Comparison of ENCODE assay signal across 18 cellular contexts in genomic region chr7:119545118-119545517, GRCh38.
DNase-seq lines count a peak whose midpoint lies in the region; FAIRE-seq and TF ChIP-seq lines count a peak whose summit lies in the region.
"Had no signal": no experiment of that assay in that cellular context is flagged by ENCODE, and none has a peak within 500 bp of the region (broad histone marks: within the 10 kb centered on the region; RNA-seq: fewer than 3 reads in every experiment).

No MANE protein-coding gene starts in this region.

- TF ChIP-seq CTCF in choroid plexus epithelial cell (conservative IDR thresholded peaks at IDR 0.05; ENCODE audit: low read depth, low read length) (no peak), lower leg skin (IDR thresholded peaks at IDR 0.05) (no peak), D721Med (IDR thresholded peaks at IDR 0.05; ENCODE audit: insufficient read depth, missing control alignments) (no peak)

- H2BK15ac ChIP-seq in mesenchymal stem cell (ENCODE audit: low read depth, poor library complexity, severe bottlenecking), result no peak overlapping the region

- no peak overlapping the region for H3K18ac ChIP-seq in mesenchymal stem cell (ENCODE audit: low read depth in 1 of 2, low read length in 2 of 2)

- no peaks in the 10 kb centered on the region for H3K9me3 ChIP-seq in mesenchymal stem cell (ENCODE audit: control insufficient read depth, low read length)
- H3K9me3 ChIP-seq: Peyer's patch had no signal

- H2BK12ac ChIP-seq in mesenchymal stem cell (ENCODE audit: low read length in 2 of 2), result no peak overlapping the region

- no peaks in the 10 kb centered on the region for H3K27me3 Mint-ChIP-seq in T-helper 2 cell treated with Interferon-gamma antibody and Interleukin-4, amounts not matched to agents 5 μg/mL and 100 μg/mL, for 36 hours (ENCODE audit: low read depth)
- H3K27me3 Mint-ChIP-seq: activated CD4-positive, alpha-beta T cell treated with anti-CD3 and anti-CD28 coated beads, Interleukin-2, amount 10 ng/mL, durations not matched to agents 7 days and 5 days had no signal

- no peak overlapping the region for H3K27ac Mint-ChIP-seq in T-helper 2 cell treated with Interferon-gamma antibody and Interleukin-4, amounts not matched to agents 5 μg/mL and 100 μg/mL, for 36 hours
- H3K27ac Mint-ChIP-seq: activated CD4-positive, alpha-beta T cell treated with anti-CD3 and anti-CD28 coated beads, Interleukin-2, amount 10 ng/mL, durations not matched to agents 7 days and 5 days; CD14-positive monocyte; neural progenitor cell had no signal

- H3K4me1 ChIP-seq in mesenchymal stem cell (ENCODE audit: control insufficient read depth, insufficient read depth, low read depth, low read length), result no peaks in the 10 kb centered on the region
- H3K4me1 ChIP-seq: adrenal gland, neural progenitor cell, Peyer's patch had no signal

- no peak for FAIRE-seq in D721Med (lab: Jason Lieb, UNC)
- FAIRE-seq: GM18507 had no signal

- H2BK120ac ChIP-seq in mesenchymal stem cell (ENCODE audit: low read depth, low read length), result no peak overlapping the region

- intact Hi-C loops in lower leg skin (cut with DNase I; ENCODE audit: low total_unique reads), result no loop called here

- no peaks in the 10 kb centered on the region for H3K79me1 ChIP-seq in mesenchymal stem cell (replicated peaks; ENCODE audit: low read length, poor library complexity, severe bottlenecking)

- no peaks in the 10 kb centered on the region for H3K4me1 Mint-ChIP-seq in T-helper 2 cell treated with Interferon-gamma antibody and Interleukin-4, amounts not matched to agents 5 μg/mL and 100 μg/mL, for 36 hours (ENCODE audit: low read depth)
- H3K4me1 Mint-ChIP-seq: activated CD4-positive, alpha-beta T cell treated with anti-CD3 and anti-CD28 coated beads, Interleukin-2, amount 10 ng/mL, durations not matched to agents 7 days and 5 days; CD14-positive monocyte; neural progenitor cell had no signal

- no peak overlapping the region for H4K91ac ChIP-seq in mesenchymal stem cell (ENCODE audit: low read length)

- no peak overlapping the region for H3K23ac ChIP-seq in mesenchymal stem cell (ENCODE audit: low read length in 2 of 2)

- no peak for TF ChIP-seq POLR2A in lower leg skin (IDR thresholded peaks at IDR 0.05)

- H3K36me3 ChIP-seq in mesenchymal stem cell (ENCODE audit: control insufficient read depth in 1 of 2, insufficient read depth in 2 of 2, low read depth in 1 of 2, low read length in 2 of 2), result no peaks in the 10 kb centered on the region
- H3K36me3 ChIP-seq: adrenal gland, neural progenitor cell, Peyer's patch had no signal

- no peak overlapping the region for H3K14ac ChIP-seq in mesenchymal stem cell (ENCODE audit: low read length in 2 of 2)

- H3K27ac ChIP-seq in mesenchymal stem cell (ENCODE audit: low read length, poor library complexity, severe bottlenecking), result no peak overlapping the region
- H3K27ac ChIP-seq: adrenal gland, neural progenitor cell, Peyer's patch, skin epidermis had no signal

- no peaks in the 10 kb centered on the region for H3K27me3 ChIP-seq in mesenchymal stem cell (ENCODE audit: control insufficient read depth in 1 of 2, insufficient read depth in 1 of 2, low read length in 2 of 2)
- H3K27me3 ChIP-seq: adrenal gland, neural progenitor cell, Peyer's patch had no signal

- H3K9me3 Mint-ChIP-seq in T-helper 2 cell treated with Interferon-gamma antibody and Interleukin-4, amounts not matched to agents 5 μg/mL and 100 μg/mL, for 36 hours, result no peaks in the 10 kb centered on the region
- H3K9me3 Mint-ChIP-seq: activated CD4-positive, alpha-beta T cell treated with anti-CD3 and anti-CD28 coated beads, Interleukin-2, amount 10 ng/mL, durations not matched to agents 7 days and 5 days; neural progenitor cell had no signal

- H3K4ac ChIP-seq in mesenchymal stem cell (ENCODE audit: low read depth in 1 of 2, low read length in 2 of 2), result no peak overlapping the region

- H4K8ac ChIP-seq in mesenchymal stem cell (ENCODE audit: low read length), result no peak overlapping the region

- no peak overlapping the region for H3K9ac ChIP-seq in mesenchymal stem cell (ENCODE audit: low read length)
- H3K9ac ChIP-seq: neural progenitor cell had no signal

- no peak overlapping the region for H2AK5ac ChIP-seq in mesenchymal stem cell (ENCODE audit: low read length, severe bottlenecking)

- H3K4me2 ChIP-seq in mesenchymal stem cell (ENCODE audit: low read length, poor library complexity, severe bottlenecking), result no peak overlapping the region
- H3K4me2 ChIP-seq: neural progenitor cell had no signal

- peak; percentile 40 for DNase-seq in ELR (ENCODE audit: low read depth)
- DNase-seq in NCI-H2029 treated with DMSO at 0.1 percent for 48 hours (lab: John Stamatoyannopoulos, UW), result peak; percentile 49
- peak; percentile 17 for DNase-seq in choroid plexus epithelial cell (ENCODE audit: low read depth)
- peak; percentile 22 for DNase-seq in mesenchymal stem cell
- no peak for DNase-seq in iPS-NIHi7 (ENCODE audit: extremely low spot score)
- no peak for DNase-seq in lower leg skin (ENCODE audit: low spot score in 2 of 2)
- DNase-seq in T-helper 2 cell treated with Interferon-gamma antibody and Interleukin-4, amounts not matched to agents 5 μg/mL and 100 μg/mL, for 36 hours (ENCODE audit: low spot score), result no peak
- no peak for DNase-seq in D721Med (ENCODE audit: insufficient read length, low spot score)
- DNase-seq: activated CD4-positive, alpha-beta T cell treated with anti-CD3 and anti-CD28 coated beads, Interleukin-2, amount 10 ng/mL, durations not matched to agents 7 days and 5 days; activated T-cell treated with anti-CD3 and anti-CD28 coated beads, Interleukin-2, amount 50 U/mL, for 48 hours; adrenal gland; GOT3; head of caudate nucleus; Peyer's patch had no signal

- no peaks in the 10 kb centered on the region for H3K36me3 Mint-ChIP-seq in T-helper 2 cell treated with Interferon-gamma antibody and Interleukin-4, amounts not matched to agents 5 μg/mL and 100 μg/mL, for 36 hours (ENCODE audit: low read depth)
- H3K36me3 Mint-ChIP-seq: CD14-positive monocyte, neural progenitor cell had no signal

- H2BK5ac ChIP-seq in mesenchymal stem cell (ENCODE audit: low read depth, low read length, poor library complexity, severe bottlenecking), result no peak overlapping the region

- no peak overlapping the region for H2AFZ ChIP-seq in mesenchymal stem cell (ENCODE audit: low read depth, low read length)
- H2AFZ ChIP-seq: neural progenitor cell had no signal

- no peak overlapping the region for H3K4me3 ChIP-seq in choroid plexus epithelial cell (ENCODE audit: low read depth, low read length)
- no peak overlapping the region for H3K4me3 ChIP-seq in mesenchymal stem cell (ENCODE audit: insufficient read depth in 1 of 2, low read depth in 1 of 2, low read length in 2 of 2)
- H3K4me3 ChIP-seq in lower leg skin (ENCODE audit: low read depth, poor library complexity, severe bottlenecking), result no peak overlapping the region
- H3K4me3 ChIP-seq: adrenal gland, neural progenitor cell, Peyer's patch, skin epidermis had no signal

- H3K4me3 Mint-ChIP-seq in T-helper 2 cell treated with Interferon-gamma antibody and Interleukin-4, amounts not matched to agents 5 μg/mL and 100 μg/mL, for 36 hours, result no peak overlapping the region
- H3K4me3 Mint-ChIP-seq: activated CD4-positive, alpha-beta T cell treated with anti-CD3 and anti-CD28 coated beads, Interleukin-2, amount 10 ng/mL, durations not matched to agents 7 days and 5 days; CD14-positive monocyte; neural progenitor cell had no signal

Comparison
In these comparisons a context has a peak if more than half of its experiments do, and no peak if none do; other contexts are left out.
1. DNase-seq: peak in ELR (single experiment), NCI-H2029 treated with DMSO at 0.1 percent for 48 hours (single experiment), choroid plexus epithelial cell (single experiment) and mesenchymal stem cell (single experiment); none in iPS-NIHi7 (single experiment), lower leg skin (0 of 2), T-helper 2 cell treated with Interferon-gamma antibody and Interleukin-4, amounts not matched to agents 5 μg/mL and 100 μg/mL, for 36 hours (single experiment) and D721Med (single experiment).